In genomic region chr5:140312067-140312790, GRCh38 we compare ENCODE assay signal across 11 cellular contexts. TPM values are rescaled to one million over a fixed set of nuclear protein-coding genes. Genes with fewer than 3 reads are reported as not detected.
A peak's percentile ranks its signal among the peaks of the same experiment; 100 is the strongest.
DNase-seq lines count a peak whose midpoint lies in the region; ATAC-seq, FAIRE-seq and TF ChIP-seq lines count a peak whose summit lies in the region.
"Had no signal": no experiment of that assay in that cellular context is flagged by ENCODE, and none has a peak within 500 bp of the region (broad histone marks: within the 10 kb centered on the region; RNA-seq: fewer than 3 reads in every experiment).

No MANE protein-coding gene starts in this region.

- no peak overlapping the region for H3K27ac Mint-ChIP-seq in activated CD4-positive, alpha-beta T cell treated with anti-CD3 and anti-CD28 coated beads for 36 hours
- peak overlapping the region; percentile 97 for H3K27ac Mint-ChIP-seq in astrocyte (ENCODE audit: unreplicated experiment)
- H3K27ac Mint-ChIP-seq: activated CD8-positive, alpha-beta T cell treated with anti-CD3 and anti-CD28 coated beads, Interleukin-2, amount 10 ng/mL, durations not matched to agents 7 days and 5 days; memory B cell had no signal

- no peak for TF ChIP-seq EP300 in upper lobe of left lung (IDR thresholded peaks at IDR 0.05)

- no peaks in the 10 kb centered on the region for H3K79me2 ChIP-seq in astrocyte (ENCODE audit: insufficient read depth, low read length)

- peak; percentile 89 for FAIRE-seq in astrocyte (lab: Jason Lieb, UNC)
- FAIRE-seq in frontal cortex (lab: Jason Lieb, UNC), result no peak

- peaks cover 46% of the 10 kb centered on the region for H3K4me1 ChIP-seq in astrocyte (ENCODE audit: insufficient read depth, low read length)
- peaks cover 0 to 23% (median 17%) of the 10 kb centered on the region in 4 donors for H3K4me1 ChIP-seq in upper lobe of left lung

- WGBS in upper lobe of left lung, 2 donors, result 26 to 31% methylated on average over 4 of the region's 4 CpGs

- H3K27me3 Mint-ChIP-seq in activated CD4-positive, alpha-beta T cell treated with anti-CD3 and anti-CD28 coated beads for 36 hours, result peaks cover 5% of the 10 kb centered on the region
- H3K27me3 Mint-ChIP-seq in astrocyte (ENCODE audit: low read depth, unreplicated experiment), result no peaks in the 10 kb centered on the region

- H3K9ac ChIP-seq in astrocyte (ENCODE audit: low read length), result peak overlapping the region; percentile 84

- no peak for TF ChIP-seq POLR2A in upper lobe of left lung (IDR thresholded peaks at IDR 0.05)

- H3K9me3 ChIP-seq in astrocyte (ENCODE audit: insufficient read depth, low read depth, low read length) (no peaks in the 10 kb centered on the region), upper lobe of left lung (no peaks in the 10 kb centered on the region)

- intact Hi-C loops in activated CD4-positive, alpha-beta T cell treated with anti-CD3 and anti-CD28 coated beads for 36 hours (cut with DNase I, micrococcal nuclease), result no loop called here

- CTCF ChIA-PET in activated CD4-positive, alpha-beta T cell treated with anti-CD3 and anti-CD28 coated beads for 36 hours (lab: Charles Lee), result interaction anchor here (0.9 to 2.0 kb wide), 4 partner anchors 9 to 73 kb away, joined by 3 to 8 read pairs (median 4); partner anchors contain the start of gene PFDN1
- CTCF ChIA-PET in HEK293T (lab: Yijun Ruan, JAX), result interaction anchor here (0.6 to 0.9 kb wide), 2 partner anchors 16 to 34 kb away, joined by 3 to 4 read pairs; partner anchors contain the start of gene HBEGF

- peak; percentile 36 for ATAC-seq in activated CD4-positive, alpha-beta T cell treated with anti-CD3 and anti-CD28 coated beads for 36 hours
- ATAC-seq in upper lobe of left lung (ENCODE audit: low FRiP score in 2 of 2) (peak; percentile 61 to 75), GM19397 (IDR thresholded peaks at IDR 0.05; ENCODE audit: unreplicated experiment) (no peak)
- ATAC-seq: activated CD8-positive, alpha-beta T cell treated with anti-CD3 and anti-CD28 coated beads, Interleukin-2, amount 10 ng/mL, durations not matched to agents 7 days and 5 days had no signal

- TF ChIP-seq CTCF in astrocyte (IDR thresholded peaks at IDR 0.05; ENCODE audit: insufficient read depth, low read depth, low read length) (no peak), upper lobe of left lung (IDR thresholded peaks at IDR 0.05) (no peak)

- H3K4me3 ChIP-seq in astrocyte (ENCODE audit: insufficient read depth, low read depth, low read length), result peak overlapping the region; percentile 31
- no peak overlapping the region for H3K4me3 ChIP-seq in upper lobe of left lung

- no peaks in the 10 kb centered on the region for H3K36me3 ChIP-seq in astrocyte (ENCODE audit: insufficient read depth, low read length)
- no peaks in the 10 kb centered on the region for H3K36me3 ChIP-seq in upper lobe of left lung

- no peak for DNase-seq in activated CD4-positive, alpha-beta T cell treated with anti-CD3 and anti-CD28 coated beads for 36 hours
- no peak for DNase-seq in activated CD4-positive, alpha-beta T cell treated with anti-CD3 and anti-CD28 coated beads for 1 hour
- DNase-seq in astrocyte (ENCODE audit: low read depth) (peak; percentile 98), islet precursor cell (peak; percentile 74), upper lobe of left lung (peak in 1 of 2 donors; percentile 40), frontal cortex (ENCODE audit: low spot score in 2 of 2) (no peak), HEK293T (ENCODE audit: extremely low spot score) (no peak)
- DNase-seq: activated CD8-positive, alpha-beta T cell treated with anti-CD3 and anti-CD28 coated beads, Interleukin-2, amount 10 ng/mL, durations not matched to agents 7 days and 5 days; CD4-positive, CD25-positive, alpha-beta regulatory T cell had no signal

- peak overlapping the region; percentile 81 for H3K4me2 ChIP-seq in astrocyte (ENCODE audit: low read length)

- H3K27ac ChIP-seq in astrocyte (ENCODE audit: low read depth, low read length) (peak overlapping the region; percentile 98), upper lobe of left lung (peak overlapping the region; percentile 53 to 75 (median 60))

- no peaks in the 10 kb centered on the region for H3K9me3 Mint-ChIP-seq in activated CD4-positive, alpha-beta T cell treated with anti-CD3 and anti-CD28 coated beads for 36 hours (ENCODE audit: low read depth)
- H3K9me3 Mint-ChIP-seq in astrocyte (ENCODE audit: unreplicated experiment), result no peaks in the 10 kb centered on the region
- H3K9me3 Mint-ChIP-seq: CD4-positive, CD25-positive, alpha-beta regulatory T cell; memory B cell had no signal

- no peak overlapping the region for H3K4me3 Mint-ChIP-seq in activated CD4-positive, alpha-beta T cell treated with anti-CD3 and anti-CD28 coated beads for 36 hours
- H3K4me3 Mint-ChIP-seq in astrocyte (ENCODE audit: unreplicated experiment), result peak overlapping the region; percentile 41
- H3K4me3 Mint-ChIP-seq: activated CD8-positive, alpha-beta T cell treated with anti-CD3 and anti-CD28 coated beads, Interleukin-2, amount 10 ng/mL, durations not matched to agents 7 days and 5 days; CD4-positive, CD25-positive, alpha-beta regulatory T cell; memory B cell had no signal

- H3K4me1 Mint-ChIP-seq in activated CD4-positive, alpha-beta T cell treated with anti-CD3 and anti-CD28 coated beads for 36 hours, result peaks cover 4% of the 10 kb centered on the region
- peaks cover 35% of the 10 kb centered on the region for H3K4me1 Mint-ChIP-seq in astrocyte (ENCODE audit: low read depth, unreplicated experiment)
- H3K4me1 Mint-ChIP-seq: CD4-positive, CD25-positive, alpha-beta regulatory T cell; memory B cell had no signal

- no peaks in the 10 kb centered on the region for H3K27me3 ChIP-seq in astrocyte (ENCODE audit: insufficient read depth, low read length)
- H3K27me3 ChIP-seq in upper lobe of left lung, result no peaks in the 10 kb centered on the region

- H3K36me3 Mint-ChIP-seq in activated CD4-positive, alpha-beta T cell treated with anti-CD3 and anti-CD28 coated beads for 36 hours (ENCODE audit: low read depth), result no peaks in the 10 kb centered on the region
- no peaks in the 10 kb centered on the region for H3K36me3 Mint-ChIP-seq in astrocyte (ENCODE audit: low read depth, unreplicated experiment)
- H3K36me3 Mint-ChIP-seq: CD4-positive, CD25-positive, alpha-beta regulatory T cell; memory B cell had no signal

- POLR2A ChIA-PET in activated CD4-positive, alpha-beta T cell treated with anti-CD3 and anti-CD28 coated beads for 36 hours (lab: Charles Lee), result no interaction called here
- POLR2A ChIA-PET in HEK293T (lab: Yijun Ruan, JAX), result interaction anchor here (2.6 to 2.8 kb wide), 2 partner anchors 10 to 34 kb away, joined by 18 to 22 read pairs; partner anchors contain the start of genes HBEGF and PFDN1

- no peaks in the 10 kb centered on the region for H4K20me1 ChIP-seq in astrocyte (ENCODE audit: insufficient read depth, low read length)

- H2AFZ ChIP-seq in astrocyte (ENCODE audit: low read depth, low read length), result no peak overlapping the region

TF ChIP-seq in HEK293T, 16 proteins besides CTCF, POLR2A, EP300 and RAD21:
- no peak for TF ChIP-seq SP1 (IDR thresholded peaks at IDR 0.05)
- TF ChIP-seq BHLHE40 (IDR thresholded peaks at IDR 0.05; ENCODE audit: borderline replicate concordance), result no peak
- no peak for TF ChIP-seq SUZ12 (IDR thresholded peaks at IDR 0.05)
- no peak for TF ChIP-seq FOXK2 (IDR thresholded peaks at IDR 0.05)
- no peak for TF ChIP-seq NFRKB (IDR thresholded peaks at IDR 0.05)
- TF ChIP-seq ELF4 (IDR thresholded peaks at IDR 0.05), result no peak
- no peak for TF ChIP-seq ZNF384 (IDR thresholded peaks at IDR 0.05)
- no peak for TF ChIP-seq CTBP1 (IDR thresholded peaks at IDR 0.05; ENCODE audit: borderline replicate concordance)
- TF ChIP-seq TARDBP (IDR thresholded peaks at IDR 0.05), result no peak
- no peak for TF ChIP-seq PKNOX1 (IDR thresholded peaks at IDR 0.05)

RNA-seq across cellular contexts. Expression of gene PFDN1, which starts 9.3 kb away (rescaled TPM):
- 10 to 100 TPM; 52.6 to 63.2 TPM for total RNA-seq in activated CD4-positive, alpha-beta T cell treated with anti-CD3 and anti-CD28 coated beads for 36 hours
- total RNA-seq in astrocyte (199 and 202 TPM in 2 replicates), upper lobe of left lung (100 to 1,000 TPM in 2 of 6 donors, 10 to 100 TPM in 4; 44.7 to 128 (median 87.7) TPM), frontal cortex (44.8 TPM)

RNA-seq across cellular contexts. Expression of gene HBEGF, which starts 34.2 kb away (rescaled TPM):
- total RNA-seq in activated CD4-positive, alpha-beta T cell treated with anti-CD3 and anti-CD28 coated beads for 36 hours, result 10 to 100 TPM; 11.8 to 12.5 TPM
- total RNA-seq in astrocyte (257 and 272 TPM in 2 replicates), upper lobe of left lung (10 to 100 TPM; 10.5 to 65.0 (median 49.5) TPM), frontal cortex (12.6 TPM)

RNA-seq across cellular contexts. Expression of gene SLC4A9, which starts 47.8 kb away (rescaled TPM):
- total RNA-seq in activated CD4-positive, alpha-beta T cell treated with anti-CD3 and anti-CD28 coated beads for 36 hours, result under 1 TPM; 0.21 to 0.73 TPM
- total RNA-seq in astrocyte, result 0.25 TPM in 1 of 2 replicates, not detected in the other
- under 1 TPM in 3 of 6 donors, not detected in 3; 0.15 to 0.23 (median 0.17) TPM for total RNA-seq in upper lobe of left lung
- total RNA-seq in frontal cortex, result under 0.01 TPM
- total RNA-seq: CD4-positive, CD25-positive, alpha-beta regulatory T cell had no signal

Comparison
In these comparisons a context has a peak if more than half of its experiments do, and no peak if none do; other contexts are left out.
1. DNase-seq: peak in astrocyte (single experiment) and islet precursor cell (single experiment); none in activated CD4-positive, alpha-beta T cell treated with anti-CD3 and anti-CD28 coated beads for 36 hours (single experiment), activated CD4-positive, alpha-beta T cell treated with anti-CD3 and anti-CD28 coated beads for 1 hour (single experiment), frontal cortex (0 of 2) and HEK293T (single experiment).